ENCODE assay signal across 14 cellular contexts in genomic region chr21:44516828-44517174, GRCh38. TPM values are rescaled to one million over a fixed set of nuclear protein-coding genes. Genes with fewer than 3 reads are reported as not detected.
"Had no signal": no experiment of that assay in that cellular context is flagged by ENCODE, and none has a peak within 500 bp of the region (broad histone marks: within the 10 kb centered on the region; RNA-seq: fewer than 3 reads in every experiment).

No MANE protein-coding gene starts in this region.

- H3K27me3 Mint-ChIP-seq: activated CD4-positive, alpha-beta memory T cell treated with anti-CD3 and anti-CD28 coated beads for 36 hours; type B pancreatic cell had no signal

- H3K27ac ChIP-seq: cardiac muscle cell, colonic mucosa, gastroesophageal sphincter, suprapubic skin had no signal

- H3K9me3 Mint-ChIP-seq: activated CD4-positive, alpha-beta memory T cell treated with anti-CD3 and anti-CD28 coated beads for 36 hours; activated T-cell treated with anti-CD3 and anti-CD28 coated beads, Interleukin-2, amount 50 U/mL, for 72 hours had no signal

- H3K36me3 ChIP-seq: cardiac muscle cell, colonic mucosa, gastroesophageal sphincter, suprapubic skin had no signal

- H3K36me3 Mint-ChIP-seq: activated CD4-positive, alpha-beta memory T cell treated with anti-CD3 and anti-CD28 coated beads for 36 hours; type B pancreatic cell had no signal

- FAIRE-seq: keratinocyte had no signal

- H3K4me3 Mint-ChIP-seq: activated CD4-positive, alpha-beta memory T cell treated with anti-CD3 and anti-CD28 coated beads for 36 hours; type B pancreatic cell had no signal

- H3K4me3 ChIP-seq: colonic mucosa, gastroesophageal sphincter, suprapubic skin had no signal

- H3K4me1 ChIP-seq: colonic mucosa, gastroesophageal sphincter, suprapubic skin had no signal

- DNase-seq: activated naive CD4-positive, alpha-beta T cell treated with Interleukin-2 at 50 U/mL for 16 hours; colonic mucosa; effector CD4-positive, alpha-beta T cell; left ventricle myocardium superior; stimulated activated naive CD4-positive, alpha-beta T cell had no signal

- H3K27ac Mint-ChIP-seq: activated CD4-positive, alpha-beta memory T cell treated with anti-CD3 and anti-CD28 coated beads for 36 hours; activated T-cell treated with anti-CD3 and anti-CD28 coated beads, Interleukin-2, amount 50 U/mL, for 72 hours; type B pancreatic cell had no signal

- H3K9me3 ChIP-seq: colonic mucosa, gastroesophageal sphincter, suprapubic skin had no signal

- ATAC-seq: gastroesophageal sphincter, left ventricle myocardium superior had no signal

- H3K27me3 ChIP-seq: cardiac muscle cell, colonic mucosa had no signal

RNA-seq across cellular contexts. Expression of gene KRTAP10-1, which starts 23.2 kb away (rescaled TPM):
- total RNA-seq: activated CD4-positive, alpha-beta memory T cell treated with anti-CD3 and anti-CD28 coated beads for 36 hours; activated T-cell treated with anti-CD3 and anti-CD28 coated beads, Interleukin-2, amount 50 U/mL, for 72 hours; cardiac muscle cell; colonic mucosa; gastroesophageal sphincter; left ventricle myocardium superior; mesenteric fat pad had no signal
- polyA plus RNA-seq: adipose tissue, cardiac muscle cell, keratinocyte had no signal

RNA-seq across cellular contexts. Expression of gene KRTAP10-2, which starts 34.5 kb away (rescaled TPM):
- total RNA-seq: activated CD4-positive, alpha-beta memory T cell treated with anti-CD3 and anti-CD28 coated beads for 36 hours; activated T-cell treated with anti-CD3 and anti-CD28 coated beads, Interleukin-2, amount 50 U/mL, for 72 hours; cardiac muscle cell; colonic mucosa; gastroesophageal sphincter; left ventricle myocardium superior; mesenteric fat pad had no signal
- polyA plus RNA-seq: keratinocyte had no signal

RNA-seq across cellular contexts. Expression of gene KRTAP10-3, which starts 41.8 kb away (rescaled TPM):
- total RNA-seq: activated CD4-positive, alpha-beta memory T cell treated with anti-CD3 and anti-CD28 coated beads for 36 hours; activated T-cell treated with anti-CD3 and anti-CD28 coated beads, Interleukin-2, amount 50 U/mL, for 72 hours; cardiac muscle cell; colonic mucosa; gastroesophageal sphincter; left ventricle myocardium superior; mesenteric fat pad had no signal
- polyA plus RNA-seq: adipose tissue, cardiac muscle cell, keratinocyte had no signal

RNA-seq across cellular contexts. Expression of gene KRTAP10-4, which starts 56.7 kb away (rescaled TPM):
- total RNA-seq: activated CD4-positive, alpha-beta memory T cell treated with anti-CD3 and anti-CD28 coated beads for 36 hours; activated T-cell treated with anti-CD3 and anti-CD28 coated beads, Interleukin-2, amount 50 U/mL, for 72 hours; cardiac muscle cell; colonic mucosa; gastroesophageal sphincter; left ventricle myocardium superior; mesenteric fat pad had no signal
- polyA plus RNA-seq: adipose tissue, keratinocyte had no signal
